In the genomic region with DNA sequence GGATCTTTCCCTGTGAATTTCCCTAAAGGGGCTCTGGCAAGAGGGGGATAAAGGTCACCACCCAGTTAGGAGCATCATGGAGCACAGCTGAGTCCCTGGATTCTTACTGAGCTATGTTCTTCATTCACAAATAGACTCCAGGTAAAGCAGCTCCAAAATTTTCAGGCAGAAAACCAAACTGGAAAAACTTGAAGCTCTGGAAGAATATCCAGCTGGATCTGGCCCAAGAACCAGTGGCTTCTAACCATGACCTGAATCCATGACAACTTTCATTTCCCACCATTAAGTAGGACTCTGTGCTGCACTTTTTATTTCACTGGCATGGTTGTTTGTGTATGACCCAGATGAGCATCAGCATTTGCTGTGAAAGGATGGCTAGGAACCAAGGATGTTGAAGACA, we compare ENCODE assay signal across 1 cellular context.
TF ChIP-seq lines count a peak whose summit lies in the region.

No MANE protein-coding gene starts in this region.

TF ChIP-seq in IMR-90, 13 proteins besides CTCF, POLR2A, EP300 and RAD21:
- TF ChIP-seq MAZ (IDR thresholded peaks at IDR 0.05; ENCODE audit: borderline replicate concordance, low read depth, low read length), result no peak
- TF ChIP-seq MXI1 (IDR thresholded peaks at IDR 0.05; ENCODE audit: borderline replicate concordance, low read depth, low read length), result no peak
- TF ChIP-seq BHLHE40 (IDR thresholded peaks at IDR 0.05; ENCODE audit: low read depth, low read length), result no peak
- TF ChIP-seq NFE2L2 (IDR thresholded peaks at IDR 0.05; ENCODE audit: low read depth, low read length), result no peak
- TF ChIP-seq RFX5 (IDR thresholded peaks at IDR 0.05; ENCODE audit: low read depth, low read length), result no peak
- TF ChIP-seq, protein P1, sequence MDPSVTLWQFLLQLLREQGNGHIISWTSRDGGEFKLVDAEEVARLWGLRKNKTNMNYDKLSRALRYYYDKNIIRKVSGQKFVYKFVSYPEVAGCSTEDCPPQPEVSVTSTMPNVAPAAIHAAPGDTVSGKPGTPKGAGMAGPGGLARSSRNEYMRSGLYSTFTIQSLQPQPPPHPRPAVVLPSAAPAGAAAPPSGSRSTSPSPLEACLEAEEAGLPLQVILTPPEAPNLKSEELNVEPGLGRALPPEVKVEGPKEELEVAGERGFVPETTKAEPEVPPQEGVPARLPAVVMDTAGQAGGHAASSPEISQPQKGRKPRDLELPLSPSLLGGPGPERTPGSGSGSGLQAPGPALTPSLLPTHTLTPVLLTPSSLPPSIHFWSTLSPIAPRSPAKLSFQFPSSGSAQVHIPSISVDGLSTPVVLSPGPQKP (IDR thresholded peaks at IDR 0.05; ENCODE audit: borderline replicate concordance, low read depth, low read length), result no peak
- TF ChIP-seq CEBPB (IDR thresholded peaks at IDR 0.05; ENCODE audit: low read depth, low read length), result no peak
- TF ChIP-seq, protein P2, sequence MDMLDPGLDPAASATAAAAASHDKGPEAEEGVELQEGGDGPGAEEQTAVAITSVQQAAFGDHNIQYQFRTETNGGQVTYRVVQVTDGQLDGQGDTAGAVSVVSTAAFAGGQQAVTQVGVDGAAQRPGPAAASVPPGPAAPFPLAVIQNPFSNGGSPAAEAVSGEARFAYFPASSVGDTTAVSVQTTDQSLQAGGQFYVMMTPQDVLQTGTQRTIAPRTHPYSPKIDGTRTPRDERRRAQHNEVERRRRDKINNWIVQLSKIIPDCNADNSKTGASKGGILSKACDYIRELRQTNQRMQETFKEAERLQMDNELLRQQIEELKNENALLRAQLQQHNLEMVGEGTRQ (IDR thresholded peaks at IDR 0.05; ENCODE audit: low read depth, low read length), result no peak
- TF ChIP-seq FOS (IDR thresholded peaks at IDR 0.05; ENCODE audit: low read depth, low read length), result no peak
- no peak for TF ChIP-seq CHD1 (IDR thresholded peaks at IDR 0.05; ENCODE audit: low read depth, low read length)
- TF ChIP-seq RCOR1 (IDR thresholded peaks at IDR 0.05; ENCODE audit: insufficient replicate concordance, low read length), result no peak
- TF ChIP-seq SMC3 (IDR thresholded peaks at IDR 0.05; ENCODE audit: low read depth, low read length), result no peak
- no peak for TF ChIP-seq MAFK (IDR thresholded peaks at IDR 0.05; ENCODE audit: low read depth, low read length)
TF ChIP-seq in IMR-90: peak in this region for 0.
